In genomic region chrX:41705680-41706374, GRCh38 we compare ENCODE assay signal across 9 cellular contexts. TPM values are rescaled to one million over a fixed set of nuclear protein-coding genes. Genes with fewer than 3 reads are reported as not detected.
DNase-seq lines count a peak whose midpoint lies in the region; ATAC-seq and TF ChIP-seq lines count a peak whose summit lies in the region.
"Had no signal": no experiment of that assay in that cellular context is flagged by ENCODE, and none has a peak within 500 bp of the region (broad histone marks: within the 10 kb centered on the region; RNA-seq: fewer than 3 reads in every experiment).

No MANE protein-coding gene starts in this region.

- CTCF ChIA-PET in activated CD8-positive, alpha-beta T cell treated with anti-CD3 and anti-CD28 coated beads, Interleukin-2, amount 10 ng/mL, durations not matched to agents 7 days and 5 days (lab: Charles Lee) = interaction anchor here (0.6 to 1.4 kb wide), 4 partner anchors 13 to 40 kb away, joined by 3 to 4 read pairs (median 3); no protein-coding TSS in a partner anchor

- peak overlapping the region in 6 of 10 experiments; percentile 4 to 31 (median 27); a peak in 6 of 20 replicates for H3K4me3 ChIP-seq in BLaER1 treated with 17β-estradiol and CSF1 and Interleukin-3, amounts not matched to agents 10 nM and 100 nM
- H3K4me3 ChIP-seq in smooth muscle cell (no peak overlapping the region), coronary artery (no peak overlapping the region)

- ATAC-seq in HG03139 (IDR thresholded peaks at IDR 0.05; ENCODE audit: unreplicated experiment) = peak; percentile 85
- peak; percentile 60 for ATAC-seq in activated CD8-positive, alpha-beta T cell treated with anti-CD3 and anti-CD28 coated beads, Interleukin-2, amount 10 ng/mL, durations not matched to agents 7 days and 5 days
- ATAC-seq: PC-3 had no signal

- peaks cover 49% of the 10 kb centered on the region for H3K4me1 Mint-ChIP-seq in activated CD8-positive, alpha-beta T cell treated with anti-CD3 and anti-CD28 coated beads, Interleukin-2, amount 10 ng/mL, durations not matched to agents 7 days and 5 days (ENCODE audit: low read depth)

- H3K27me3 ChIP-seq in BLaER1 treated with 17β-estradiol and CSF1 and Interleukin-3, amounts not matched to agents 10 nM and 100 nM = peaks cover 83 to 100% (median 96%) of the 10 kb centered on the region in 11 experiments
- no peaks in the 10 kb centered on the region for H3K27me3 ChIP-seq in smooth muscle cell (ENCODE audit: low read depth)

- no peaks in the 10 kb centered on the region for H3K9me3 ChIP-seq in BLaER1 treated with 17β-estradiol and CSF1 and Interleukin-3, amounts not matched to agents 10 nM and 100 nM (replicated peaks in 1 of 11)
- no peaks in the 10 kb centered on the region for H3K9me3 ChIP-seq in smooth muscle cell (replicated peaks; ENCODE audit: low read depth)

- H3K27ac Mint-ChIP-seq in activated CD8-positive, alpha-beta T cell treated with anti-CD3 and anti-CD28 coated beads, Interleukin-2, amount 10 ng/mL, durations not matched to agents 7 days and 5 days = peak overlapping the region; percentile 94

- H3K9me3 Mint-ChIP-seq in activated CD8-positive, alpha-beta T cell treated with anti-CD3 and anti-CD28 coated beads, Interleukin-2, amount 10 ng/mL, durations not matched to agents 7 days and 5 days (ENCODE audit: insufficient read depth) = no peaks in the 10 kb centered on the region

- H3K4me3 Mint-ChIP-seq in activated CD8-positive, alpha-beta T cell treated with anti-CD3 and anti-CD28 coated beads, Interleukin-2, amount 10 ng/mL, durations not matched to agents 7 days and 5 days = peak overlapping the region; percentile 53

- H3K79me2 ChIP-seq in smooth muscle cell (ENCODE audit: low read depth) = no peaks in the 10 kb centered on the region

- 81% methylated on average over 3 of the region's 3 CpGs for WGBS in smooth muscle cell (ENCODE audit: low lambda C conversion rate)

- no peak overlapping the region for H2AFZ ChIP-seq in smooth muscle cell (ENCODE audit: low read depth)

- TF ChIP-seq CTCF in smooth muscle cell (IDR thresholded peaks at IDR 0.05; ENCODE audit: borderline replicate concordance, insufficient read depth, poor library complexity, severe bottlenecking) (no peak), coronary artery (IDR thresholded peaks at IDR 0.05) (no peak)

- peak overlapping the region; percentile 43 to 74 (median 69); a peak in 21 of 22 replicates for H3K9ac ChIP-seq in BLaER1 treated with 17β-estradiol and CSF1 and Interleukin-3, amounts not matched to agents 10 nM and 100 nM
- no peak overlapping the region for H3K9ac ChIP-seq in smooth muscle cell (ENCODE audit: low read depth)

- peaks cover 0 to 3% (median 0%) of the 10 kb centered on the region in 11 experiments; a peak in 3 of 22 replicates for H4K20me1 ChIP-seq in BLaER1 treated with 17β-estradiol and CSF1 and Interleukin-3, amounts not matched to agents 10 nM and 100 nM
- H4K20me1 ChIP-seq in smooth muscle cell (ENCODE audit: low read depth) = no peaks in the 10 kb centered on the region

- peak overlapping the region; percentile 52 to 84 (median 71) for H3K4me2 ChIP-seq in BLaER1 treated with 17β-estradiol and CSF1 and Interleukin-3, amounts not matched to agents 10 nM and 100 nM
- no peak overlapping the region for H3K4me2 ChIP-seq in smooth muscle cell

- DNase-seq in GM19240 (ENCODE audit: insufficient read length, low spot score) (peak; percentile 19), NK-92 (lab: John Stamatoyannopoulos, UW; ENCODE audit: unreplicated experiment) (no peak), smooth muscle cell (lab: John Stamatoyannopoulos, UW; ENCODE audit: unreplicated experiment) (no peak), coronary artery (ENCODE audit: low spot score) (no peak)
- no peak for DNase-seq in activated CD8-positive, alpha-beta T cell treated with anti-CD3 and anti-CD28 coated beads, Interleukin-2, amount 10 ng/mL, durations not matched to agents 7 days and 5 days
- no peak for DNase-seq in effector CD4-positive, alpha-beta T cell
- DNase-seq: PC-3 had no signal

- no peaks in the 10 kb centered on the region for H3F3A ChIP-seq in smooth muscle cell (ENCODE audit: low read depth)

- H3K27ac ChIP-seq in BLaER1 treated with 17β-estradiol and CSF1 and Interleukin-3, amounts not matched to agents 10 nM and 100 nM = peak overlapping the region; percentile 70 to 89 (median 81)
- H3K27ac ChIP-seq in smooth muscle cell (ENCODE audit: low read depth) (no peak overlapping the region), coronary artery (peak overlapping the region in 1 of 2 donors; percentile 46)

- peaks cover 21 to 62% (median 33%) of the 10 kb centered on the region in 10 experiments for H3K4me1 ChIP-seq in BLaER1 treated with 17β-estradiol and CSF1 and Interleukin-3, amounts not matched to agents 10 nM and 100 nM
- no peaks in the 10 kb centered on the region for H3K4me1 ChIP-seq in smooth muscle cell (ENCODE audit: low read depth)

- POLR2A ChIA-PET in activated CD8-positive, alpha-beta T cell treated with anti-CD3 and anti-CD28 coated beads, Interleukin-2, amount 10 ng/mL, durations not matched to agents 7 days and 5 days (lab: Charles Lee) = no interaction called here

- no peaks in the 10 kb centered on the region for H3K36me3 ChIP-seq in BLaER1 treated with 17β-estradiol and CSF1 and Interleukin-3, amounts not matched to agents 10 nM and 100 nM
- H3K36me3 ChIP-seq in smooth muscle cell (ENCODE audit: low read depth) = no peaks in the 10 kb centered on the region

- H3K27me3 Mint-ChIP-seq in activated CD8-positive, alpha-beta T cell treated with anti-CD3 and anti-CD28 coated beads, Interleukin-2, amount 10 ng/mL, durations not matched to agents 7 days and 5 days (ENCODE audit: low read depth) = no peaks in the 10 kb centered on the region

- H3K36me3 Mint-ChIP-seq in activated CD8-positive, alpha-beta T cell treated with anti-CD3 and anti-CD28 coated beads, Interleukin-2, amount 10 ng/mL, durations not matched to agents 7 days and 5 days (ENCODE audit: low read depth) = peaks cover 19% of the 10 kb centered on the region

RNA-seq across cellular contexts. Expression of gene GPR34, which starts 17.1 kb away (rescaled TPM):
- total RNA-seq in activated CD8-positive, alpha-beta T cell treated with anti-CD3 and anti-CD28 coated beads, Interleukin-2, amount 10 ng/mL, durations not matched to agents 7 days and 5 days = 1 to 10 TPM; 1.1 to 1.3 TPM
- 0.31 and 2.2 TPM in 2 replicates for total RNA-seq in smooth muscle cell
- 0.31 and 0.96 TPM in 2 replicates for polyA plus RNA-seq in smooth muscle cell
- total RNA-seq: PC-3 had no signal

RNA-seq across cellular contexts. Expression of gene GPR82, which starts 18.2 kb away (rescaled TPM):
- under 1 TPM; 0.37 to 0.53 TPM for total RNA-seq in activated CD8-positive, alpha-beta T cell treated with anti-CD3 and anti-CD28 coated beads, Interleukin-2, amount 10 ng/mL, durations not matched to agents 7 days and 5 days
- not detected in 2 replicates for total RNA-seq in smooth muscle cell
- 0.11 and 0.25 TPM in 2 replicates for polyA plus RNA-seq in smooth muscle cell
- total RNA-seq: PC-3 had no signal

Comparison
In these comparisons a context has a peak if more than half of its experiments do, and no peak if none do; other contexts are left out.
1. H3K4me3 ChIP-seq: peak in BLaER1 treated with 17β-estradiol and CSF1 and Interleukin-3, amounts not matched to agents 10 nM and 100 nM (6 of 10); none in smooth muscle cell (single experiment) and coronary artery (single experiment).